ENCODE assay signal across 8 cellular contexts in the genomic region with DNA sequence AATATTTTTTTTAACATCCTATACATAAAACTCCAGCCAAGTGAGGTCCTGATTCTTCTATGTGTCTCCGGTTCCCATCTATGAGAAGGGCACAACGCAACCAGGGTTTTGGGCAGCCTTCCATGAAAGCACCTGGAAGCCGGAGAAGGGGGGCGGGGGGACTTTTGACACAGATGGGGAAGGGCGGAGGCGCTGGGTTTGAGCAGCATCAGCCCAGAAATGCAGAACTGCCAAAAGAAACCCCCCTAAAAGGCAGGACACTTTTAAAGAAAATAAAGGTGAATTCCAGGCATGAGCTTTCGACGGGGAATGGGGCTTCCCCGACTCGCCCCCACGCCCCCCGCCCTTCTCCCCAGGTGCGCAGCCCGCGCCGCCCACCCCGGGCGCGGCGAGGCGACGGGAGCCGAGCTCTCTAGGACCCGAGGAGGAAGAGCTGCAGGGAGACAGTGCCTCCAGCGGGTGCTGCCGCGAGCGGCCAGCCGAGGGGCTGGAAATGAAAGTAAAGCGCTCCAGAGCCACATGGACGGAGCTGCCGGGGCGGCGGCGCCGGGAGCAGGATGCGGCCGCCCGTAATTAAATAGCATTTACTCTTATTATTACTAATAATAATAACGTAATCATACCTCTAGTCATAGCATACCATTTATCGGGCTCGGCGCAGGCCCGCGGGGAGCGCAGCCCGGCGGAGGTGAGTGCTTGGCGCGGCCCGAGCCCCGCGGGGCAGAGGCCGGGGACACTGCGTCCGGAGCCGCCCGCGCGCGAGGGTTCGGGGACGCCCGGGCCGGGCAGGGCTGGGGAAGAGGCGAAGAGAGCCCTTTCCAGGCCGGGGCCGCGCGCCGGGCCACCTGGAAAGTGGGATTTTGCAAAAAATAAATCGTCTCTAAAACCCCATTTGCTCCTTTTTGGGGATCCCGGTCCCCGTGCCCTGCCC. TPM values are rescaled to one million over a fixed set of nuclear protein-coding genes. Genes with fewer than 3 reads are reported as not detected.
DNase-seq lines count a peak whose midpoint lies in the region; ATAC-seq, FAIRE-seq and TF ChIP-seq lines count a peak whose summit lies in the region.

Gene ZC3H7B (plus strand): TSS at position 441 of the 931 bp plus-strand sequence. CDS start 19,136 bp downstream, outside the sequence.

- no peaks in the 10 kb centered on the region for H3K9me3 ChIP-seq in kidney (ENCODE audit: control insufficient read depth in 1 of 2, low read length in 2 of 2)

- intact Hi-C loops in kidney (cut with DNase I) = no loop called here

- H3K27ac Mint-ChIP-seq in central memory CD8-positive, alpha-beta T cell (ENCODE audit: low read depth) = peak within 1 kb of the TSS; percentile 90

- peak within 1 kb of the TSS; percentile 47 to 65 for H3K9ac ChIP-seq in kidney (ENCODE audit: low read length in 2 of 2)

- H3K36me3 ChIP-seq in kidney (ENCODE audit: control insufficient read depth in 1 of 2, insufficient read depth in 2 of 2, low read length in 2 of 2) = no peaks in the 10 kb centered on the region

- H3K9me3 Mint-ChIP-seq in central memory CD8-positive, alpha-beta T cell = no peaks in the 10 kb centered on the region

- peak within 1 kb of the TSS; percentile 54 to 74 for H3K4me3 ChIP-seq in kidney (ENCODE audit: low read length in 2 of 2)

- H3K4me1 ChIP-seq in kidney (ENCODE audit: control insufficient read depth in 1 of 2, insufficient read depth in 1 of 2, low read depth in 1 of 2, low read length in 2 of 2) = peaks cover 0 to 6% of the 10 kb centered on the region in 2 donors

- peak within 1 kb of the TSS; percentile 74 to 80 for H3K27ac ChIP-seq in kidney (ENCODE audit: low read depth in 2 of 2, low read length in 2 of 2)

- DNase-seq in AG08395 (ENCODE audit: low spot score) (peak; percentile 92), NCI-H2227 treated with DMSO at 0.1 percent for 48 hours (lab: John Stamatoyannopoulos, UW) (peak; percentile 60), kidney (peak; percentile 92)
- peak; percentile 62 to 74 for DNase-seq in central memory CD8-positive, alpha-beta T cell (ENCODE audit: low spot score in 2 of 2)
- DNase-seq in stimulated activated CD4-positive, alpha-beta T cell treated with anti-CD3 and anti-CD28 coated beads, Interleukin-15, amount 100 ng/mL, for 24 hours = peak; percentile 87

- H3K4me1 Mint-ChIP-seq in central memory CD8-positive, alpha-beta T cell = peaks cover 32% of the 10 kb centered on the region

- ATAC-seq in GM18870 (IDR thresholded peaks at IDR 0.05; ENCODE audit: unreplicated experiment) (peak; percentile 73), HG03108 (IDR thresholded peaks at IDR 0.05; ENCODE audit: unreplicated experiment) (peak; percentile 90)
- ATAC-seq in activated CD4-positive, CD25-positive, alpha-beta regulatory T cell treated with anti-CD3 and anti-CD28 coated beads, Interleukin-2, amount 50 U/mL, for 24 hours = peak; percentile 96 to 97
- peak; percentile 97 for ATAC-seq in central memory CD8-positive, alpha-beta T cell (replicated peaks; ENCODE audit: extremely low read depth, poor library complexity, severe bottlenecking)

- peak within 1 kb of the TSS; percentile 70 for H3K4me3 Mint-ChIP-seq in central memory CD8-positive, alpha-beta T cell

- FAIRE-seq in kidney (lab: Jason Lieb, UNC) = no peak

- TF ChIP-seq CTCF in kidney (IDR thresholded peaks at IDR 0.05; ENCODE audit: borderline replicate concordance, extremely low read depth, insufficient read depth) = peak; percentile 42

- H3K36me3 Mint-ChIP-seq in central memory CD8-positive, alpha-beta T cell (ENCODE audit: insufficient read depth) = peaks cover 2% of the 10 kb centered on the region

- H3K27me3 Mint-ChIP-seq in central memory CD8-positive, alpha-beta T cell = no peaks in the 10 kb centered on the region

RNA-seq across cellular contexts. Expression of gene ZC3H7B, which starts in this region (rescaled TPM):
- 68.6 TPM for total RNA-seq in kidney
- 28.3 TPM for polyA plus RNA-seq in kidney (ENCODE audit: insufficient read depth, low read depth, low replicate concordance)

Comparison
In these comparisons a context has a peak if more than half of its experiments do, and no peak if none do; other contexts are left out.
1. Peak in every context shown above with its lines: DNase-seq, ATAC-seq, H3K4me3 ChIP-seq and H3K27ac ChIP-seq.